Comparison of ENCODE assay signal across 15 cellular contexts in genomic region chr16:3982216-3982615, GRCh38.
DNase-seq lines count a peak whose midpoint lies in the region; ATAC-seq, FAIRE-seq and TF ChIP-seq lines count a peak whose summit lies in the region.
"Had no signal": no experiment of that assay in that cellular context is flagged by ENCODE, and none has a peak within 500 bp of the region (broad histone marks: within the 10 kb centered on the region; RNA-seq: fewer than 3 reads in every experiment).

No MANE protein-coding gene starts in this region.

- H3K4me1 Mint-ChIP-seq in CD4-positive, alpha-beta T cell (ENCODE audit: low read depth) = no peaks in the 10 kb centered on the region
- H3K4me1 Mint-ChIP-seq: B cell had no signal

- no TSS peak for BruUV-seq in IMR-90 (replicated peaks; lab: Mats Ljungman, UMichigan)

- H3K27me3 ChIP-seq in IMR-90 (ENCODE audit: control insufficient read depth, insufficient read depth, low read length) = no peaks in the 10 kb centered on the region
- no peaks in the 10 kb centered on the region for H3K27me3 ChIP-seq in testis
- H3K27me3 ChIP-seq in CD4-positive, alpha-beta T cell (ENCODE audit: control insufficient read depth, insufficient read depth, low read length) = no peaks in the 10 kb centered on the region

- intact Hi-C loops in Right ventricle myocardium superior (cut with DNase I) = loop anchor here (10.0 kb wide), 2 partner anchors 53 to 273 kb away; no protein-coding TSS in a partner anchor
- intact Hi-C loops in cardiac septum (cut with DNase I) = loop anchor here (2.0 kb wide), 1 partner anchor 273 kb away; no protein-coding TSS in a partner anchor
- intact Hi-C loops in IMR-90 (cut with micrococcal nuclease) = loop anchor here (5.0 to 10.0 kb wide), 2 partner anchors 193 to 270 kb away; no protein-coding TSS in a partner anchor
- intact Hi-C loops in kidney (cut with DNase I) = loop anchor here (10.0 kb wide), 1 partner anchor 283 kb away; no protein-coding TSS in a partner anchor
- intact Hi-C loops in testis (cut with DNase I; ENCODE audit: low total_unique reads) = loop anchor here (10.0 kb wide), 1 partner anchor 273 kb away; no protein-coding TSS in a partner anchor
- intact Hi-C loops in CD4-positive, alpha-beta T cell (cut with DNase I, micrococcal nuclease) = loop anchor here in 1 of 2 experiments (2.0 to 5.0 kb wide), 3 partner anchors 270 to 421 kb away; no protein-coding TSS in a partner anchor

- peaks cover 7% of the 10 kb centered on the region for H3K36me3 Mint-ChIP-seq in CD4-positive, alpha-beta T cell (ENCODE audit: low read depth)
- H3K36me3 Mint-ChIP-seq: IgD-negative memory B cell had no signal

- no peak overlapping the region for H4K5ac ChIP-seq in IMR-90 (ENCODE audit: low read depth, low read length)

- dilution Hi-C loops in IMR-90 (cut with HindIII; ENCODE audit: low sequenced_read_pairs, unreplicated experiment) = no loop called here

- H2AFZ ChIP-seq in IMR-90 (replicated peaks; ENCODE audit: low read length, poor library complexity) = no peak overlapping the region

- peaks cover 20% of the 10 kb centered on the region; the same call in 1 of the 2 replicates for H3K36me3 ChIP-seq in IMR-90 (ENCODE audit: control insufficient read depth, insufficient read depth, low read length)
- H3K36me3 ChIP-seq in kidney (ENCODE audit: control insufficient read depth in 1 of 2, insufficient read depth in 2 of 2, low read length in 2 of 2) = peaks cover 4 to 6% of the 10 kb centered on the region in 2 donors
- H3K36me3 ChIP-seq in testis (ENCODE audit: low read depth, missing control alignments) = no peaks in the 10 kb centered on the region

- no peak for TF ChIP-seq RAD21 in IMR-90 (IDR thresholded peaks at IDR 0.05; ENCODE audit: low read length)

- H3K18ac ChIP-seq in IMR-90 (ENCODE audit: low read depth, low read length) = no peak overlapping the region

- H3K9me3 Mint-ChIP-seq in CD4-positive, alpha-beta T cell = no peaks in the 10 kb centered on the region
- H3K9me3 Mint-ChIP-seq: CD8-positive, alpha-beta T cell; HFFc6; IgD-negative memory B cell had no signal

- H3K27ac ChIP-seq in IMR-90 (ENCODE audit: insufficient read depth, low read length) (no peak overlapping the region), kidney (ENCODE audit: low read depth in 2 of 2, low read length in 2 of 2) (no peak overlapping the region), testis (no peak overlapping the region)
- no peak overlapping the region for H3K27ac ChIP-seq in CD4-positive, alpha-beta T cell (ENCODE audit: low read depth, low read length)

- H2BK20ac ChIP-seq in IMR-90 (ENCODE audit: low read depth, low read length) = no peak overlapping the region; the same call in 1 of the 2 replicates

- H3K4me1 ChIP-seq in IMR-90 (ENCODE audit: control insufficient read depth, insufficient read depth, low read length) (peaks cover 13% of the 10 kb centered on the region), kidney (ENCODE audit: control insufficient read depth in 1 of 2, insufficient read depth in 1 of 2, low read depth in 1 of 2, low read length in 2 of 2) (no peaks in the 10 kb centered on the region), testis (peaks cover 14% of the 10 kb centered on the region)

- no peak for TF ChIP-seq CTCF in IMR-90 (conservative IDR thresholded peaks at IDR 0.05; ENCODE audit: low read depth, low read length)
- no peak for TF ChIP-seq CTCF in kidney (IDR thresholded peaks at IDR 0.05; ENCODE audit: borderline replicate concordance, extremely low read depth, insufficient read depth)
- no peak for TF ChIP-seq CTCF in testis (IDR thresholded peaks at IDR 0.05)
- TF ChIP-seq CTCF in CD4-positive, alpha-beta T cell (IDR thresholded peaks at IDR 0.05) = no peak

- POLR2A ChIA-PET in IMR-90 (lab: Charles Lee; ENCODE audit: unreplicated experiment) = no interaction called here
- POLR2A ChIA-PET in CD4-positive, alpha-beta T cell (lab: Charles Lee) = no interaction called here

- H3K4ac ChIP-seq in IMR-90 (ENCODE audit: low read depth, low read length) = no peak overlapping the region

- no peak overlapping the region for H3K4me3 Mint-ChIP-seq in CD4-positive, alpha-beta T cell
- H3K4me3 Mint-ChIP-seq: B cell; CD8-positive, alpha-beta T cell; HFFc6; IgD-negative memory B cell had no signal

- no peak overlapping the region for H2BK15ac ChIP-seq in IMR-90 (ENCODE audit: low read depth, low read length)

- H4K8ac ChIP-seq in IMR-90 (ENCODE audit: low read depth in 2 of 2, low read length in 2 of 2) = no peak overlapping the region; a peak in 1 of 4 replicates

- no peak for FAIRE-seq in kidney (lab: Jason Lieb, UNC)

- H3K14ac ChIP-seq in IMR-90 (replicated peaks; ENCODE audit: low read depth, low read length) = no peak overlapping the region

- no peak for ATAC-seq in Right ventricle myocardium superior (ENCODE audit: poor library complexity)
- ATAC-seq in IMR-90 (ENCODE audit: low read depth) = no peak
- no peak for ATAC-seq in CD4-positive, alpha-beta T cell (ENCODE audit: poor library complexity)

- CTCF ChIA-PET in IMR-90 (lab: Yijun Ruan, JAX) = no interaction called here
- CTCF ChIA-PET in CD4-positive, alpha-beta T cell (lab: Charles Lee) = interaction anchor here (1.8 to 2.0 kb wide), 2 partner anchors 43 to 272 kb away, joined by 7 to 10 read pairs; no protein-coding TSS in a partner anchor

- no peaks in the 10 kb centered on the region for H3K9me1 ChIP-seq in IMR-90 (ENCODE audit: insufficient read depth, low read length)

- no peak overlapping the region for H3K4me2 ChIP-seq in IMR-90 (ENCODE audit: low read depth, low read length)

- peak overlapping the region; percentile 8; the same call in 1 of the 2 replicates for H4K91ac ChIP-seq in IMR-90 (ENCODE audit: insufficient read depth, low read depth, low read length)

- H3K4me3 ChIP-seq in IMR-90 (ENCODE audit: insufficient read depth, low read depth, low read length) = no peak overlapping the region
- no peak overlapping the region for H3K4me3 ChIP-seq in kidney (ENCODE audit: low read length in 2 of 2)
- no peak overlapping the region for H3K4me3 ChIP-seq in testis

- no peak overlapping the region for H3K27ac Mint-ChIP-seq in CD4-positive, alpha-beta T cell
- H3K27ac Mint-ChIP-seq: B cell had no signal

- H2AK9ac ChIP-seq in IMR-90 (replicated peaks; ENCODE audit: low read depth, low read length, poor library complexity) = no peak overlapping the region

- H4K20me1 ChIP-seq in IMR-90 (ENCODE audit: insufficient read depth, low read length) = no peaks in the 10 kb centered on the region

- H2AK5ac ChIP-seq in IMR-90 (ENCODE audit: low read depth, low read length) = peak overlapping the region; percentile 53

- in situ Hi-C loops in IMR-90 (cut with MboI; ENCODE audit: low sequenced_read_pairs) = loop anchor here (10.0 kb wide), 2 partner anchors 273 to 353 kb away; no protein-coding TSS in a partner anchor

- no peak overlapping the region for H3K23ac ChIP-seq in IMR-90 (ENCODE audit: low read depth, low read length)

- H3K79me1 ChIP-seq in IMR-90 (ENCODE audit: low read depth in 1 of 2, low read length in 2 of 2) = peaks cover 4 to 22% of the 10 kb centered on the region in 2 experiments; a peak in 2 of 4 replicates

- TF ChIP-seq POLR2A in IMR-90 (IDR thresholded peaks at IDR 0.05; ENCODE audit: low read depth, low read length) = no peak
- no peak for TF ChIP-seq POLR2A in testis (IDR thresholded peaks at IDR 0.05)

- H3K27me3 Mint-ChIP-seq in CD4-positive, alpha-beta T cell = no peaks in the 10 kb centered on the region

- DNase-seq in Right ventricle myocardium superior (peak; percentile 34), cardiac septum (ENCODE audit: low spot score) (no peak), IMR-90 (no peak), kidney (peak; percentile 65), testis (peak; percentile 56), cerebellar nuclear complex (lab: John Stamatoyannopoulos, UW) (no peak)
- no peak for DNase-seq in CD4-positive, alpha-beta T cell
- DNase-seq: Calu3, DMS79 treated with DMSO at 0.1 percent for 48 hours, GF-D8, GOT3 had no signal

- peak overlapping the region; percentile 10; the same call in 1 of the 2 replicates for H2BK120ac ChIP-seq in IMR-90 (ENCODE audit: low read depth, low read length)

- H3K56ac ChIP-seq in IMR-90 (ENCODE audit: extremely low read depth, insufficient read depth, low read length) = no peak overlapping the region

- no peak overlapping the region for H2BK5ac ChIP-seq in IMR-90 (ENCODE audit: low read depth, low read length, poor library complexity, severe bottlenecking)

- no peaks in the 10 kb centered on the region for H3K9me3 ChIP-seq in IMR-90 (ENCODE audit: control insufficient read depth, insufficient read depth, low read length)
- no peaks in the 10 kb centered on the region for H3K9me3 ChIP-seq in kidney (ENCODE audit: control insufficient read depth in 1 of 2, low read length in 2 of 2)
- H3K9me3 ChIP-seq in testis = no peaks in the 10 kb centered on the region
- H3K9me3 ChIP-seq in CD4-positive, alpha-beta T cell (ENCODE audit: control insufficient read depth, low read length) = no peaks in the 10 kb centered on the region

- WGBS in IMR-90 (ENCODE audit: extremely low coverage in 2 of 2, insufficient read length in 1 of 2), 2 experiments = 92% methylated on average over 10 of the region's 13 CpGs; no CpG with 5 or more reads in 1 of the 2 experiments
- 67 to 75% methylated on average over 9 to 13 of the region's 13 CpGs for WGBS in testis, 2 donors

- H3K9ac ChIP-seq in IMR-90 (ENCODE audit: low read depth, low read length) (no peak overlapping the region), kidney (ENCODE audit: low read length in 2 of 2) (no peak overlapping the region)

TF ChIP-seq in IMR-90, 13 proteins besides CTCF, POLR2A, EP300 and RAD21:
- TF ChIP-seq ELK1 (IDR thresholded peaks at IDR 0.05; ENCODE audit: borderline replicate concordance, low read depth, low read length) (no peak), RFX5 (IDR thresholded peaks at IDR 0.05; ENCODE audit: low read depth, low read length) (no peak)
TF ChIP-seq in IMR-90: peak in this region for 0.

Comparison
In these comparisons a context has a peak if more than half of its experiments do, and no peak if none do; other contexts are left out.
1. DNase-seq: peak in Right ventricle myocardium superior (single experiment), kidney (single experiment) and testis (single experiment); none in cardiac septum (single experiment), IMR-90 (single experiment), cerebellar nuclear complex (0 of 2) and CD4-positive, alpha-beta T cell (0 of 10).